Comparison of ENCODE assay signal across 22 cellular contexts in genomic region chr9:134618823-134619454, GRCh38. TPM values are rescaled to one million over a fixed set of nuclear protein-coding genes. Genes with fewer than 3 reads are reported as not detected.
DNase-seq lines count a peak whose midpoint lies in the region; ATAC-seq, FAIRE-seq and TF ChIP-seq lines count a peak whose summit lies in the region.
"Had no signal": no experiment of that assay in that cellular context is flagged by ENCODE, and none has a peak within 500 bp of the region (broad histone marks: within the 10 kb centered on the region; RNA-seq: fewer than 3 reads in every experiment).

No MANE protein-coding gene starts in this region.

- H3K4me3 ChIP-seq in right lobe of liver (no peak overlapping the region), HepG2 (replicated peaks in 1 of 3; ENCODE audit: insufficient read depth in 1 of 3, low read depth in 2 of 3, low read length in 3 of 3) (no peak overlapping the region), ovary (no peak overlapping the region), PC-9 (no peak overlapping the region), stomach (no peak overlapping the region)
- H3K4me3 ChIP-seq: body of pancreas, colonic mucosa, GM23248, heart right ventricle, skin epidermis had no signal

- TF ChIP-seq RAD21 in HepG2 (CRISPR knock-in tag; IDR thresholded peaks at IDR 0.05): no peak

- intact Hi-C loops in right lobe of liver (cut with DNase I) (no loop called here), HepG2 (cut with micrococcal nuclease; ENCODE audit: unreplicated experiment) (no loop called here), ovary (cut with DNase I) (no loop called here), PC-9 (cut with micrococcal nuclease; ENCODE audit: unreplicated experiment) (no loop called here), stomach (cut with DNase I; ENCODE audit: low total_unique reads) (no loop called here)

- no peaks in the 10 kb centered on the region for H3F3A ChIP-seq in PC-9 (ENCODE audit: insufficient read depth, low read depth)

- DNase-seq in right lobe of liver (peak in 2 of 3 donors; percentile 31 to 37), HepG2 (ENCODE audit: low spot score) (no peak), ecto neural progenitor cell (ENCODE audit: low spot score) (peak; percentile 24), ovary (peak in 3 of 5 donors; percentile 2 to 10 (median 9)), PC-9 (no peak), NCI-H1048 (lab: John Stamatoyannopoulos, UW) (no peak), stomach (no peak), NK-92 (lab: John Stamatoyannopoulos, UW; ENCODE audit: unreplicated experiment) (no peak)
- DNase-seq: activated T-cell treated with anti-CD3 and anti-CD28 coated beads, Interleukin-2, amount 50 U/mL, for 4 hours; colonic mucosa; heart right ventricle; immature natural killer cell; Karpas-422; NCI-H2081; NCI-H510A; stimulated activated CD4-positive, alpha-beta T cell treated with anti-CD3 and anti-CD28 coated beads, Interleukin-4, amount 100 ng/mL, for 1 hour had no signal

- POLR2A ChIA-PET in HepG2 (lab: Yijun Ruan, JAX): no interaction called here
- POLR2A ChIA-PET in PC-9 (lab: Charles Lee; ENCODE audit: unreplicated experiment): no interaction called here

- H3K4me1 ChIP-seq in right lobe of liver: no peaks in the 10 kb centered on the region
- H3K4me1 ChIP-seq in HepG2 (ENCODE audit: insufficient read depth, low read length): no peaks in the 10 kb centered on the region
- no peaks in the 10 kb centered on the region for H3K4me1 ChIP-seq in ovary (ENCODE audit: insufficient read depth)
- H3K4me1 ChIP-seq in PC-9 (replicated peaks; ENCODE audit: insufficient read depth): no peaks in the 10 kb centered on the region
- H3K4me1 ChIP-seq in stomach: peaks cover 0 to 11% (median 9%) of the 10 kb centered on the region in 4 donors
- H3K4me1 ChIP-seq: body of pancreas, colonic mucosa had no signal

- H3K27me3 ChIP-seq in right lobe of liver (no peaks in the 10 kb centered on the region), HepG2 (ENCODE audit: control insufficient read depth in 1 of 2, insufficient read depth in 2 of 2, low read length in 2 of 2) (peaks cover 9 to 67% of the 10 kb centered on the region in 2 experiments; a peak in 4 of 5 replicates), ovary (no peaks in the 10 kb centered on the region), PC-9 (ENCODE audit: insufficient read depth, low read depth) (peaks cover 18% of the 10 kb centered on the region), stomach (peaks cover 0 to 40% (median 0%) of the 10 kb centered on the region in 3 donors)
- H3K27me3 ChIP-seq: body of pancreas, colonic mucosa had no signal

- ATAC-seq in right lobe of liver (no peak), HepG2 (no peak)
- ATAC-seq: activated naive CD4-positive, alpha-beta T cell treated with anti-CD3 and anti-CD28 coated beads, Interleukin-2, amount 50 U/mL, for 72 hours; activated T-cell treated with anti-CD3 and anti-CD28 coated beads, Interleukin-2, amount 50 U/mL, for 4 hours; body of pancreas had no signal

- H3K36me3 ChIP-seq in right lobe of liver: no peaks in the 10 kb centered on the region
- no peaks in the 10 kb centered on the region for H3K36me3 ChIP-seq in HepG2 (replicated peaks in 1 of 2; ENCODE audit: control insufficient read depth in 1 of 2, insufficient read depth in 2 of 2, low read length in 2 of 2)
- H3K36me3 ChIP-seq in ovary: no peaks in the 10 kb centered on the region
- H3K36me3 ChIP-seq in PC-9 (ENCODE audit: low read depth): no peaks in the 10 kb centered on the region
- H3K36me3 ChIP-seq in stomach: no peaks in the 10 kb centered on the region
- H3K36me3 ChIP-seq: colonic mucosa, heart right ventricle had no signal

- TF ChIP-seq EP300 in HepG2 (IDR thresholded peaks at IDR 0.05; ENCODE audit: low read depth in 2 of 2, low read length in 2 of 2) (no peak), HepG2 (CRISPR knock-in tag; IDR thresholded peaks at IDR 0.05; ENCODE audit: borderline replicate concordance) (no peak), ovary (IDR thresholded peaks at IDR 0.05) (no peak), stomach (IDR thresholded peaks at IDR 0.05) (no peak)

- BruUV-seq in HepG2 (replicated peaks; lab: Mats Ljungman, UMichigan): no TSS peak
- BruUV-seq in PC-9 (replicated peaks; lab: Mats Ljungman, UMichigan): no TSS peak

- in situ Hi-C loops in HepG2 (cut with HindIII; ENCODE audit: extremely low pct_ligation_motif_present, low pct_unique_long_range_greater_than_20kb): no loop called here

- H3K9me2 ChIP-seq in PC-9 (ENCODE audit: insufficient read depth): no peaks in the 10 kb centered on the region

- no peak overlapping the region for H3K9ac ChIP-seq in HepG2 (ENCODE audit: insufficient read depth, low read depth, low read length)
- H3K9ac ChIP-seq: GM23248 had no signal

- no peaks in the 10 kb centered on the region for H3K9me3 ChIP-seq in right lobe of liver
- H3K9me3 ChIP-seq in HepG2 (ENCODE audit: low read length): peaks cover 4% of the 10 kb centered on the region
- H3K9me3 ChIP-seq in ovary: no peaks in the 10 kb centered on the region
- H3K9me3 ChIP-seq in PC-9 (ENCODE audit: insufficient read depth, low read depth): no peaks in the 10 kb centered on the region
- H3K9me3 ChIP-seq in stomach: peaks cover 0 to 8% (median 0%) of the 10 kb centered on the region in 4 donors
- H3K9me3 ChIP-seq: body of pancreas, colonic mucosa had no signal

- H4K20me1 ChIP-seq in HepG2 (ENCODE audit: insufficient read depth, low read length): no peaks in the 10 kb centered on the region
- H4K20me1 ChIP-seq in PC-9 (ENCODE audit: insufficient read depth): no peaks in the 10 kb centered on the region

- H3K79me2 ChIP-seq in HepG2 (ENCODE audit: insufficient read depth, low read length) (no peaks in the 10 kb centered on the region), PC-9 (ENCODE audit: low read depth) (no peaks in the 10 kb centered on the region)

- no peak overlapping the region for H2AFZ ChIP-seq in HepG2 (ENCODE audit: low read length)
- no peak overlapping the region for H2AFZ ChIP-seq in PC-9
- H2AFZ ChIP-seq: GM23248 had no signal

- FAIRE-seq in HepG2 (lab: Jason Lieb, UNC): no peak
- FAIRE-seq: TTC549 had no signal

- H3K27ac ChIP-seq in right lobe of liver (no peak overlapping the region), HepG2 (ENCODE audit: extremely low read length, insufficient read depth, low read length) (no peak overlapping the region), ovary (no peak overlapping the region), PC-9 (no peak overlapping the region), stomach (no peak overlapping the region)
- H3K27ac ChIP-seq: body of pancreas, colonic mucosa, GM23248, heart right ventricle, RWPE1 had no signal

- CTCF ChIA-PET in HepG2 (lab: Yijun Ruan, JAX; ENCODE audit: low intra/inter-chr PET ratio, low total read pairs): no interaction called here
- CTCF ChIA-PET in PC-9 (lab: Charles Lee): no interaction called here

- TF ChIP-seq CTCF in right lobe of liver (IDR thresholded peaks at IDR 0.05): no peak
- TF ChIP-seq CTCF in HepG2 (CRISPR knock-in tag; IDR thresholded peaks at IDR 0.05): no peak
- no peak for TF ChIP-seq CTCF in ovary (IDR thresholded peaks at IDR 0.05)
- no peak for TF ChIP-seq CTCF in PC-9 (conservative IDR thresholded peaks at IDR 0.05)
- TF ChIP-seq CTCF in stomach (IDR thresholded peaks at IDR 0.05): no peak

- 50% methylated on average over 2 of the region's 14 CpGs for WGBS in right lobe of liver (ENCODE audit: insufficient coverage, low coverage, low lambda C conversion rate, missing lambda C conversion rate)
- WGBS in HepG2 (ENCODE audit: low lambda C conversion rate): 43% methylated on average over 4 of the region's 14 CpGs
- 91 to 95% (median 93%) methylated on average over 13 to 14 of the region's 14 CpGs for WGBS in ovary, 3 donors
- 77 to 85% (median 81%) methylated on average over 7 to 14 of the region's 14 CpGs for WGBS in stomach, 5 donors

- H3K4me2 ChIP-seq in HepG2 (ENCODE audit: low read depth, low read length): no peak overlapping the region
- H3K4me2 ChIP-seq in PC-9: no peak overlapping the region

- TF ChIP-seq POLR2A in right lobe of liver (IDR thresholded peaks at IDR 0.05) (no peak), HepG2 (IDR thresholded peaks at IDR 0.05; ENCODE audit: insufficient read depth in 1 of 2, low read depth in 2 of 2, low read length in 2 of 2) (no peak), ovary (IDR thresholded peaks at IDR 0.05) (no peak), stomach (IDR thresholded peaks at IDR 0.05) (no peak)

TF ChIP-seq in HepG2, 621 proteins besides CTCF, POLR2A, EP300 and RAD21 (continues in another document):
- TF ChIP-seq ONECUT2 (CRISPR knock-in tag; IDR thresholded peaks at IDR 0.05): no peak
- TF ChIP-seq ZNF781 (CRISPR knock-in tag; IDR thresholded peaks at IDR 0.05; ENCODE audit: borderline replicate concordance, not compliant biosample characterization): no peak

RNA-seq across cellular contexts. Expression of gene COL5A1, which starts 22.7 kb away (rescaled TPM):
- total RNA-seq in right lobe of liver: 10 to 100 TPM in 2 of 6 experiments, 1 to 10 TPM in 4; 1.5 to 17.0 (median 7.7) TPM
- not detected in 2 replicates for total RNA-seq in HepG2 (2016; rRNA removed; fragmentation: Illumina TruSeq; extraction: Trizol)
- total RNA-seq in HepG2 (2016; cell fraction: cytosol; rRNA removed; fragmentation: Illumina TruSeq; extraction: Trizol; ENCODE audit: low read depth): not detected in 2 replicates
- not detected in 2 replicates for total RNA-seq in HepG2 (2016; cell fraction: insoluble cytoplasmic fraction; rRNA removed; fragmentation: Illumina TruSeq; extraction: Trizol)
- not detected in 2 replicates for total RNA-seq in HepG2 (2016; cell fraction: membrane; rRNA removed; fragmentation: Illumina TruSeq; extraction: Trizol)
- total RNA-seq in HepG2 (2016; cell fraction: nucleus; rRNA removed; fragmentation: Illumina TruSeq; extraction: Trizol): not detected in 2 replicates
- polyA plus RNA-seq in HepG2 (2011; rRNA removed): under 0.01 TPM in 1 of 2 replicates, not detected in the other
- under 0.01 TPM in 1 of 2 replicates, not detected in the other for polyA plus RNA-seq in HepG2 (2011; cell fraction: cytosol; rRNA removed)
- 0.07 and 0.08 TPM in 2 replicates for polyA plus RNA-seq in HepG2 (2011; cell fraction: nucleus; rRNA removed)
- polyA plus RNA-seq in HepG2 (2012): not detected in 2 replicates
- not detected in 2 replicates for polyA plus RNA-seq in HepG2 (2016; cell fraction: cytosol; fragmentation: Illumina TruSeq; extraction: Trizol; ENCODE audit: low read depth)
- not detected in 2 replicates for polyA plus RNA-seq in HepG2 (2016; cell fraction: insoluble cytoplasmic fraction; fragmentation: Illumina TruSeq; extraction: Trizol; ENCODE audit: low read depth)
- not detected in 2 replicates for polyA plus RNA-seq in HepG2 (2016; cell fraction: membrane; fragmentation: Illumina TruSeq; extraction: Trizol; ENCODE audit: low read depth)
- 0.19 TPM in 1 of 2 replicates, not detected in the other for polyA plus RNA-seq in HepG2 (2016; cell fraction: nucleus; fragmentation: Illumina TruSeq; extraction: Trizol; ENCODE audit: insufficient read depth, low read depth)
- polyA minus RNA-seq in HepG2 (2011; rRNA and poly(A)+ RNA removed; ENCODE audit: low replicate concordance): 0.04 and 20.3 TPM in 2 replicates
- 0.20 TPM in 1 of 2 replicates, not detected in the other for polyA minus RNA-seq in HepG2 (2011; cell fraction: cytosol; rRNA and poly(A)+ RNA removed)
- polyA minus RNA-seq in HepG2 (2011; cell fraction: nucleus; rRNA and poly(A)+ RNA removed): not detected in 2 replicates
- total RNA-seq in ovary: 100 to 1,000 TPM in 1 of 7 donors, 10 to 100 TPM in 6; 28.1 to 117 (median 58.6) TPM
- 10 to 100 TPM; 37.4 to 54.6 TPM for polyA plus RNA-seq in ovary
- 15.2 and 32.8 TPM in 2 replicates for total RNA-seq in PC-9 (2021)
- 100 to 1,000 TPM in 2 of 5 donors, 10 to 100 TPM in 3; 17.5 to 205 (median 48.2) TPM for total RNA-seq in stomach
- 10 to 100 TPM in 2 of 3 donors, 1 to 10 TPM in 1; 7.3 to 17.4 (median 17.3) TPM for polyA plus RNA-seq in stomach
- polyA plus RNA-seq: immature natural killer cell had no signal

Comparison
In these comparisons a context has a peak if more than half of its experiments do, and no peak if none do; other contexts are left out.
1. DNase-seq: peak in right lobe of liver (2 of 3), ecto neural progenitor cell (single experiment) and ovary (3 of 5); none in HepG2 (single experiment), PC-9 (0 of 2), NCI-H1048 (single experiment), stomach (single experiment) and NK-92 (single experiment).